In the genomic region with DNA sequence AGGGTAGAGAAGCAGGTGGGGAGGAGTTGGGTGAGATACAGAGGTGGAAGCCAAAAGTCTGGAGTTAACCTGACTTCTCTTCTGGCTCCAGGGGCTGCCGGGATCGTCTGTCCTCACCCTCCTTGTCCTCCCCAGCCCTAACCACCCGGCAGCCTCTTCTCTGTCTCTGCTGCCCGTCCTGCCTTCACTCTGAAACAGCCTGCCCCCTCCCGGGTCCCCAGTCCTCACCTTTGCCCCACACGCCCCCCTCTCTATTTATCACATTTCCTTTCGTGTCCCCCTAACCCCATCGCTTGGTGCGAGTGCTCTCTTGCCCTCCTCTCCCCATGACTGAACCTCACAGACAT, we compare ENCODE assay signal across 1 cellular context.
TF ChIP-seq lines count a peak whose summit lies in the region.

No MANE protein-coding gene starts in this region.

TF ChIP-seq in WTC11, 78 proteins besides CTCF, POLR2A, EP300 and RAD21 (continued from another document):
- TF ChIP-seq ZNF512 (CRISPR knock-in tag; IDR thresholded peaks at IDR 0.05; ENCODE audit: borderline replicate concordance) (no peak), ZNF416 (CRISPR knock-in tag; IDR thresholded peaks at IDR 0.05) (no peak), NFYB (CRISPR knock-in tag; conservative IDR thresholded peaks at IDR 0.05; ENCODE audit: low read depth) (no peak), FOXP4 (CRISPR knock-in tag; IDR thresholded peaks at IDR 0.05) (no peak), TEAD1 (CRISPR knock-in tag; IDR thresholded peaks at IDR 0.05) (no peak)
